29 cellular contexts compared by ENCODE assay signal in the genomic region with DNA sequence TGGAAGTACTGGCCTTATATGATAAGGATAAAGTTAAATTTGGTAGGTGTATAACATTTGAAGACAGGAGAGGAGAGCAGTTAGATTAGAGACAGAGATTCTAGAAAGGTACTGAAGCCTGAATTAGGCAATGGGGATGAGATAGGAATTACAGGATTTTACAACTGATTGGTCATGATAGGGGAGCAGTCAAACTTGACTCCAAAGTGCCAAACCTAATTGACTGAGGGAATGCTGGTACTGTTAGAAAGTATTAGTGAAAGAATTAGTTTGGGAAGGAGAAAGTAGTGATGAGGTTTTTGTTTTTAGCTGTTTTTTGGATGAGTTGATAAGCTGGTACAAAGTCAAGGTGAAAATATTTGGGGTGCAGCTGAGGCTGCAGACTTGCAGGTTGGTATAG. TPM values are rescaled to one million over a fixed set of nuclear protein-coding genes. Genes with fewer than 3 reads are reported as not detected.
A peak's percentile ranks its signal among the peaks of the same experiment; 100 is the strongest.
DNase-seq lines count a peak whose midpoint lies in the region; ATAC-seq and TF ChIP-seq lines count a peak whose summit lies in the region.
"Had no signal": no experiment of that assay in that cellular context is flagged by ENCODE, and none has a peak within 500 bp of the region (broad histone marks: within the 10 kb centered on the region; RNA-seq: fewer than 3 reads in every experiment).

No MANE protein-coding gene starts in this region.

- in situ Hi-C loops in mammary epithelial cell (cut with MboI; ENCODE audit: low sequenced_read_pairs in 2 of 2), result no loop called here

- intact Hi-C loops in MCF 10A (cut with micrococcal nuclease), result no loop called here
- intact Hi-C loops in mammary epithelial cell (cut with micrococcal nuclease), result no loop called here
- intact Hi-C loops in PC-9 (cut with micrococcal nuclease; ENCODE audit: unreplicated experiment), result no loop called here

- no peaks in the 10 kb centered on the region for H3K27me3 Mint-ChIP-seq in MCF 10A (ENCODE audit: insufficient read depth, unreplicated experiment)
- no peaks in the 10 kb centered on the region for H3K27me3 Mint-ChIP-seq in endodermal cell (ENCODE audit: insufficient read depth)
- no peaks in the 10 kb centered on the region for H3K27me3 Mint-ChIP-seq in type B pancreatic cell
- H3K27me3 Mint-ChIP-seq: IgD-negative memory B cell, T-cell had no signal

- dilution Hi-C loops in mammary epithelial cell (cut with HindIII; ENCODE audit: low sequenced_read_pairs), result no loop called here

- no peaks in the 10 kb centered on the region for H4K20me1 ChIP-seq in mammary epithelial cell (ENCODE audit: insufficient read depth, low read length)
- peaks cover 7% of the 10 kb centered on the region; the same call in 1 of the 2 replicates for H4K20me1 ChIP-seq in PC-9 (ENCODE audit: insufficient read depth)

- H3K4me1 Mint-ChIP-seq in MCF 10A (ENCODE audit: insufficient read depth, unreplicated experiment), result peaks cover 29% of the 10 kb centered on the region
- H3K4me1 Mint-ChIP-seq in endodermal cell, result peaks cover 30% of the 10 kb centered on the region
- H3K4me1 Mint-ChIP-seq in type B pancreatic cell (ENCODE audit: unreplicated experiment), result peaks cover 27% of the 10 kb centered on the region
- H3K4me1 Mint-ChIP-seq in stimulated activated effector memory CD8-positive, alpha-beta T cell treated with anti-CD3 and anti-CD28 coated beads, Interleukin-12 subunit alpha, Interleukin-12 subunit beta, amount 100 ng/mL, for 72 hours, result peaks cover 33% of the 10 kb centered on the region

- no peak for ATAC-seq in stimulated activated effector memory CD8-positive, alpha-beta T cell treated with anti-CD3 and anti-CD28 coated beads, Interleukin-12 subunit alpha, Interleukin-12 subunit beta, amount 100 ng/mL, for 72 hours
- ATAC-seq: HCT116, T-cell had no signal

- DNase-seq in MCF 10A (ENCODE audit: unreplicated experiment) (no peak), mammary epithelial cell (no peak), PC-9 (no peak), endodermal cell (no peak), type B pancreatic cell (ENCODE audit: extremely low spot score, unreplicated experiment) (no peak), A172 (ENCODE audit: low spot score) (no peak), substantia nigra (lab: John Stamatoyannopoulos, UW) (no peak)
- no peak for DNase-seq in stimulated activated effector memory CD8-positive, alpha-beta T cell treated with anti-CD3 and anti-CD28 coated beads, Interleukin-12 subunit alpha, Interleukin-12 subunit beta, amount 100 ng/mL, for 72 hours (ENCODE audit: low spot score in 2 of 2)
- DNase-seq: 8988T; AML-193; COR-L47; DMS 273 treated with DMSO at 0.1 percent for 48 hours; DMS79 treated with DMSO at 0.1 percent for 48 hours; GOT3; Kasumi-1; MM.1S; NCI-H1048; NCI-H1436 treated with DMSO at 0.1 percent for 48 hours; NCI-H2081; NCI-H2171; NCI-H345; NCI-H524; NCI-H774; NK-92 treated with Interleukin-12 subunit alpha and Interleukin-12 subunit beta, amount 100 ng/mL, for 24 hours; SJCRH30; T-cell had no signal

- no peak overlapping the region for H3K27ac ChIP-seq in mammary epithelial cell (ENCODE audit: insufficient read depth, low read depth, low read length)
- H3K27ac ChIP-seq in PC-9, result peak overlapping the region; percentile 42
- no peak overlapping the region for H3K27ac ChIP-seq in endodermal cell (ENCODE audit: low read depth, low read length)
- no peak overlapping the region for H3K27ac ChIP-seq in substantia nigra (ENCODE audit: low read depth, low read length, poor library complexity, severe bottlenecking)
- H3K27ac ChIP-seq: C4-2B, SJCRH30 had no signal

- no peaks in the 10 kb centered on the region for H3K9me2 ChIP-seq in PC-9 (ENCODE audit: insufficient read depth)

- peaks cover 32% of the 10 kb centered on the region for H3F3A ChIP-seq in PC-9 (ENCODE audit: insufficient read depth, low read depth)

- H3K4me3 Mint-ChIP-seq in MCF 10A (ENCODE audit: unreplicated experiment), result no peak overlapping the region
- H3K4me3 Mint-ChIP-seq in endodermal cell, result no peak overlapping the region
- H3K4me3 Mint-ChIP-seq in type B pancreatic cell, result peak overlapping the region; percentile 5
- H3K4me3 Mint-ChIP-seq in stimulated activated effector memory CD8-positive, alpha-beta T cell treated with anti-CD3 and anti-CD28 coated beads, Interleukin-12 subunit alpha, Interleukin-12 subunit beta, amount 100 ng/mL, for 72 hours, result no peak overlapping the region
- H3K4me3 Mint-ChIP-seq: T-cell had no signal

- H3K4me1 ChIP-seq in mammary epithelial cell (ENCODE audit: insufficient read depth, low read length) (no peaks in the 10 kb centered on the region), PC-9 (replicated peaks; ENCODE audit: insufficient read depth) (peaks cover 25% of the 10 kb centered on the region; the same call in 1 of the 2 replicates), endodermal cell (ENCODE audit: control insufficient read depth, insufficient read depth, low read length) (no peaks in the 10 kb centered on the region)

- H3K27ac Mint-ChIP-seq in MCF 10A (ENCODE audit: low read depth, unreplicated experiment) (peak overlapping the region; percentile 68), endodermal cell (peak overlapping the region; percentile 16), type B pancreatic cell (peak overlapping the region; percentile 7)
- H3K27ac Mint-ChIP-seq in stimulated activated effector memory CD8-positive, alpha-beta T cell treated with anti-CD3 and anti-CD28 coated beads, Interleukin-12 subunit alpha, Interleukin-12 subunit beta, amount 100 ng/mL, for 72 hours, result no peak overlapping the region
- H3K27ac Mint-ChIP-seq: IgD-negative memory B cell, T-cell had no signal

- H2AFZ ChIP-seq in mammary epithelial cell (ENCODE audit: low read depth, low read length), result no peak overlapping the region
- H2AFZ ChIP-seq in PC-9, result no peak overlapping the region

- H3K9me3 ChIP-seq in mammary epithelial cell (replicated peaks; ENCODE audit: insufficient read depth, low read length) (no peaks in the 10 kb centered on the region), PC-9 (ENCODE audit: insufficient read depth, low read depth) (no peaks in the 10 kb centered on the region), endodermal cell (ENCODE audit: control insufficient read depth, low read length) (no peaks in the 10 kb centered on the region)
- H3K9me3 ChIP-seq: SJCRH30 had no signal

- H3K9me3 Mint-ChIP-seq in MCF 10A (ENCODE audit: unreplicated experiment) (no peaks in the 10 kb centered on the region), endodermal cell (no peaks in the 10 kb centered on the region), type B pancreatic cell (no peaks in the 10 kb centered on the region)
- H3K9me3 Mint-ChIP-seq in stimulated activated effector memory CD8-positive, alpha-beta T cell treated with anti-CD3 and anti-CD28 coated beads, Interleukin-12 subunit alpha, Interleukin-12 subunit beta, amount 100 ng/mL, for 72 hours, result no peaks in the 10 kb centered on the region
- H3K9me3 Mint-ChIP-seq: IgD-negative memory B cell, T-cell had no signal

- H3K4me3 ChIP-seq in mammary epithelial cell (replicated peaks in 1 of 3; ENCODE audit: insufficient read depth in 1 of 3, low read depth in 2 of 3, low read length in 3 of 3) (no peak overlapping the region), PC-9 (no peak overlapping the region), endodermal cell (ENCODE audit: low read length) (no peak overlapping the region)
- H3K4me3 ChIP-seq: SJCRH30 had no signal

- no TSS peak for BruUV-seq in MCF 10A (replicated peaks; lab: Mats Ljungman, UMichigan)
- BruUV-seq in mammary epithelial cell (replicated peaks; lab: Mats Ljungman, UMichigan), result no TSS peak
- BruUV-seq in PC-9 (replicated peaks; lab: Mats Ljungman, UMichigan), result no TSS peak

- H3K27me3 ChIP-seq in mammary epithelial cell (ENCODE audit: insufficient read depth, low read length) (no peaks in the 10 kb centered on the region), PC-9 (ENCODE audit: insufficient read depth, low read depth) (no peaks in the 10 kb centered on the region), endodermal cell (ENCODE audit: control insufficient read depth, insufficient read depth, low read length, poor library complexity, severe bottlenecking) (no peaks in the 10 kb centered on the region)
- H3K27me3 ChIP-seq: SJCRH30 had no signal

- POLR2A ChIA-PET in MCF 10A (lab: Yijun Ruan, JAX), result interaction anchor here (0.6 to 3.2 kb wide), 12 partner anchors 8 to 1025 kb away, joined by 3 to 12 read pairs (median 4); a partner anchor contains a TSS
- POLR2A ChIA-PET in PC-9 (lab: Charles Lee; ENCODE audit: unreplicated experiment), result interaction anchor here (0.5 to 0.6 kb wide), 2 partner anchors 8 to 174 kb away, joined by 3 to 7 read pairs; no protein-coding TSS in a partner anchor

- CTCF ChIA-PET in MCF 10A (lab: Yijun Ruan, JAX), result interaction anchor here (1.1 to 1.6 kb wide), 3 partner anchors 9 to 45 kb away, joined by 3 to 4 read pairs (median 3); no protein-coding TSS in a partner anchor
- CTCF ChIA-PET in mammary epithelial cell (lab: Charles Lee; ENCODE audit: low non-redundant PET), result no interaction called here
- CTCF ChIA-PET in PC-9 (lab: Charles Lee), result no interaction called here

- TF ChIP-seq CTCF in MCF 10A (IDR thresholded peaks at IDR 0.05; ENCODE audit: unreplicated experiment) (no peak), mammary epithelial cell (conservative IDR thresholded peaks at IDR 0.05 in 1 of 2, IDR thresholded peaks at IDR 0.05 in 1 of 2; ENCODE audit: extremely low read depth in 1 of 2, insufficient read depth in 1 of 2, low read depth in 1 of 2, low read length in 2 of 2) (no peak), PC-9 (conservative IDR thresholded peaks at IDR 0.05) (no peak), endodermal cell (conservative IDR thresholded peaks at IDR 0.05) (no peak), type B pancreatic cell (conservative IDR thresholded peaks at IDR 0.05) (no peak)

- H3K36me3 Mint-ChIP-seq in MCF 10A (ENCODE audit: insufficient read depth, unreplicated experiment) (peaks cover 5% of the 10 kb centered on the region), endodermal cell (ENCODE audit: low read depth) (peaks cover 2% of the 10 kb centered on the region), type B pancreatic cell (peaks cover 46% of the 10 kb centered on the region)
- no peaks in the 10 kb centered on the region for H3K36me3 Mint-ChIP-seq in stimulated activated effector memory CD8-positive, alpha-beta T cell treated with anti-CD3 and anti-CD28 coated beads, Interleukin-12 subunit alpha, Interleukin-12 subunit beta, amount 100 ng/mL, for 72 hours

- peaks cover 17% of the 10 kb centered on the region for H3K36me3 ChIP-seq in mammary epithelial cell (ENCODE audit: insufficient read depth, low read length)
- peaks cover 42% of the 10 kb centered on the region for H3K36me3 ChIP-seq in PC-9 (ENCODE audit: low read depth)
- H3K36me3 ChIP-seq in endodermal cell (ENCODE audit: control insufficient read depth, insufficient read depth, low read length), result peaks cover 6% of the 10 kb centered on the region

- H3K9ac ChIP-seq in mammary epithelial cell (ENCODE audit: insufficient read depth, low read length) (no peak overlapping the region), endodermal cell (ENCODE audit: extremely low read depth, low read length, poor library complexity, severe bottlenecking) (no peak overlapping the region)

- H3K4me2 ChIP-seq in mammary epithelial cell (ENCODE audit: insufficient read depth, low read depth, low read length) (no peak overlapping the region), PC-9 (no peak overlapping the region)

- peaks cover 87% of the 10 kb centered on the region for H3K79me2 ChIP-seq in mammary epithelial cell (ENCODE audit: insufficient read depth, low read length)
- peaks cover 98% of the 10 kb centered on the region for H3K79me2 ChIP-seq in PC-9 (ENCODE audit: low read depth)

RNA-seq across cellular contexts. Expression of a gene that starts 22.2 kb away (rescaled TPM):
- total RNA-seq in MCF 10A (2022), result 31.2 and 36.2 TPM in 2 replicates
- 10 to 100 TPM; 16.3 to 38.8 TPM for total RNA-seq in mammary epithelial cell
- polyA plus RNA-seq in mammary epithelial cell, result 8.3 TPM
- polyA minus RNA-seq in mammary epithelial cell, result 34.7 TPM
- total RNA-seq in PC-9 (2021), result 20.5 and 32.0 TPM in 2 replicates
- total RNA-seq in endodermal cell, result 10 to 100 TPM; 25.6 to 29.1 TPM
- 29.5 TPM for polyA plus RNA-seq in endodermal cell (2013, experiment 1 of 2)
- 30.2 TPM for polyA plus RNA-seq in endodermal cell (2013, experiment 2 of 2)
- 64.4 and 106 TPM in 2 replicates for total RNA-seq in type B pancreatic cell (ENCODE audit: low replicate concordance)
- total RNA-seq in A172 (2014; rRNA removed; shearing (Covaris generic)), result 8.8 and 12.9 TPM in 2 replicates
